23 cellular contexts compared by ENCODE assay signal in the genomic region with DNA sequence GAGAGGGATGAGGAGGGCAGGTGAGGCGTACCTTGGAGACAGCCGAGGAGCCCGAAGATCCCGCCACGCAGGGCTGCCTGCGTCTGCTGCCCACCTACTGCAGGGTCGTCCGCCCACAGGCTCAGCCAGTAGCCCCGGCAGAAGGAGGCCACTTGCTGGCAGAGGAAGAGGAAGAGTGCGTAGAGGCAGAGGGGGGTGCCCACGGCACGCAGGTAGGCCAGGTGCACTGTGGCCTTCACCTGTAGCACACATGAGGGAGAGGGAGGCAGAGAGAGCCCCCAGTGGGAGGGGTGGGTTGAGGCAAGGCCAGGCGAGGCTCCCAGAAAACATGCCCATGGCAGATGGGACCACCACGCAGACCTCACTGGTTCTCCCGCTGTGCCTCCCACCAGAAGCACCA. TPM values are rescaled to one million over a fixed set of nuclear protein-coding genes. Genes with fewer than 3 reads are reported as not detected.
DNase-seq lines count a peak whose midpoint lies in the region; ATAC-seq, FAIRE-seq and TF ChIP-seq lines count a peak whose summit lies in the region.
"Had no signal": no experiment of that assay in that cellular context is flagged by ENCODE, and none has a peak within 500 bp of the region (broad histone marks: within the 10 kb centered on the region; RNA-seq: fewer than 3 reads in every experiment).

No MANE protein-coding gene starts in this region.

- H2AFZ ChIP-seq in HepG2 (ENCODE audit: low read length) (no peak overlapping the region), neuronal stem cell (ENCODE audit: low read length) (no peak overlapping the region)

- H3K9me3 Mint-ChIP-seq in chondrocyte (ENCODE audit: low read depth): no peaks in the 10 kb centered on the region
- H3K9me3 Mint-ChIP-seq: CD4-positive, alpha-beta T cell; CD8-positive, alpha-beta T cell had no signal

- peak overlapping the region; percentile 84 for H2AK5ac ChIP-seq in neuronal stem cell (ENCODE audit: low read depth, low read length)

- intact Hi-C loops in HepG2 (cut with micrococcal nuclease; ENCODE audit: unreplicated experiment): no loop called here

- H2BK15ac ChIP-seq in neuronal stem cell (ENCODE audit: low read length): no peak overlapping the region

- TF ChIP-seq CTCF in chondrocyte (IDR thresholded peaks at IDR 0.05): no peak
- TF ChIP-seq CTCF in HepG2 (CRISPR knock-in tag; IDR thresholded peaks at IDR 0.05): no peak

- H2BK5ac ChIP-seq in neuronal stem cell (ENCODE audit: low read length): no peak overlapping the region

- no peak overlapping the region for H3K27ac Mint-ChIP-seq in chondrocyte (ENCODE audit: unreplicated experiment)
- H3K27ac Mint-ChIP-seq: B cell; CD4-positive, alpha-beta T cell; CD8-positive, alpha-beta T cell had no signal

- no peaks in the 10 kb centered on the region for H3K4me1 ChIP-seq in HepG2 (ENCODE audit: insufficient read depth, low read length)
- H3K4me1 ChIP-seq in neuronal stem cell (ENCODE audit: control insufficient read depth in 2 of 2, insufficient read depth in 1 of 2, low read depth in 1 of 2, low read length in 2 of 2): no peaks in the 10 kb centered on the region
- H3K4me1 ChIP-seq: A549, Caco-2 had no signal

- no peak for FAIRE-seq in HepG2 (lab: Jason Lieb, UNC)
- FAIRE-seq: A549, D721Med, G401.6, GM12891, GM19239 had no signal

- CTCF ChIA-PET in HepG2 (lab: Yijun Ruan, JAX; ENCODE audit: low intra/inter-chr PET ratio, low total read pairs): no interaction called here

- H3K4ac ChIP-seq in neuronal stem cell (ENCODE audit: low read length): peak overlapping the region; percentile 98

- peak overlapping the region; percentile 58 for H2BK12ac ChIP-seq in neuronal stem cell (ENCODE audit: low read length)

- H3K79me2 ChIP-seq in HepG2 (ENCODE audit: insufficient read depth, low read length): no peaks in the 10 kb centered on the region

- POLR2A ChIA-PET in HepG2 (lab: Yijun Ruan, JAX): no interaction called here

- H3K9ac ChIP-seq in HepG2 (ENCODE audit: insufficient read depth, low read depth, low read length) (no peak overlapping the region), neuronal stem cell (ENCODE audit: low read depth, low read length, poor library complexity) (peak overlapping the region; percentile 44)
- H3K9ac ChIP-seq: BLaER1 treated with 17β-estradiol and CSF1 and Interleukin-3, amounts not matched to agents 10 nM and 100 nM had no signal

- H3K36me3 Mint-ChIP-seq in chondrocyte (ENCODE audit: low read depth): peaks cover 1% of the 10 kb centered on the region
- H3K36me3 Mint-ChIP-seq: CD8-positive, alpha-beta T cell had no signal

- no peaks in the 10 kb centered on the region for H3K27me3 Mint-ChIP-seq in chondrocyte (ENCODE audit: low read depth)
- H3K27me3 Mint-ChIP-seq: B cell; CD4-positive, alpha-beta T cell had no signal

- peaks cover 64 to 86% of the 10 kb centered on the region in 2 experiments for H3K36me3 ChIP-seq in HepG2 (replicated peaks in 1 of 2; ENCODE audit: control insufficient read depth in 1 of 2, insufficient read depth in 2 of 2, low read length in 2 of 2)
- H3K36me3 ChIP-seq in neuronal stem cell (replicated peaks in 1 of 2; ENCODE audit: control insufficient read depth in 2 of 2, insufficient read depth in 2 of 2, low read length in 2 of 2): no peaks in the 10 kb centered on the region
- H3K36me3 ChIP-seq: BLaER1 treated with 17β-estradiol and CSF1 and Interleukin-3, amounts not matched to agents 10 nM and 100 nM had no signal

- peak overlapping the region; percentile 80 for H3K18ac ChIP-seq in neuronal stem cell (ENCODE audit: low read length)

- TF ChIP-seq EP300 in HepG2 (IDR thresholded peaks at IDR 0.05; ENCODE audit: low read depth in 2 of 2, low read length in 2 of 2) (no peak), HepG2 (CRISPR knock-in tag; IDR thresholded peaks at IDR 0.05; ENCODE audit: borderline replicate concordance) (no peak)

- ATAC-seq in HepG2: no peak; the same call in 2 of the 3 replicates
- ATAC-seq: A549; CD8-positive, alpha-beta T cell had no signal

- H3K4me3 Mint-ChIP-seq in chondrocyte (ENCODE audit: unreplicated experiment): no peak overlapping the region
- H3K4me3 Mint-ChIP-seq: B cell; CD4-positive, alpha-beta T cell; CD8-positive, alpha-beta T cell had no signal

- H3K4me3 ChIP-seq in HepG2 (replicated peaks in 1 of 3; ENCODE audit: insufficient read depth in 1 of 3, low read depth in 2 of 3, low read length in 3 of 3) (no peak overlapping the region), neuronal stem cell (ENCODE audit: low read length in 2 of 2) (no peak overlapping the region)
- H3K4me3 ChIP-seq: A549; BLaER1 treated with 17β-estradiol and CSF1 and Interleukin-3, amounts not matched to agents 10 nM and 100 nM had no signal

- peak overlapping the region; percentile 56 for H3K14ac ChIP-seq in neuronal stem cell (ENCODE audit: low read length)

- BruUV-seq in HepG2 (replicated peaks; lab: Mats Ljungman, UMichigan): no TSS peak

- peak; percentile 74 for DNase-seq in chondrocyte (ENCODE audit: low spot score)
- DNase-seq in HepG2 (ENCODE audit: low spot score): no peak
- no peak for DNase-seq in neuronal stem cell (ENCODE audit: low spot score)
- DNase-seq in NCI-H2029 (lab: John Stamatoyannopoulos, UW): no peak
- DNase-seq in NCI-H1092 treated with DMSO at 0.1 percent for 48 hours (lab: John Stamatoyannopoulos, UW): no peak
- DNase-seq in NCI-H2171 treated with DMSO at 0.1 percent for 48 hours (lab: John Stamatoyannopoulos, UW): no peak
- DNase-seq: AML-193; Caco-2; Calu3; CD4-positive, alpha-beta T cell; CD8-positive, alpha-beta T cell; DMS79 treated with DMSO at 0.1 percent for 48 hours; GF-D8 had no signal

- H4K20me1 ChIP-seq in HepG2 (ENCODE audit: insufficient read depth, low read length): peaks cover 4% of the 10 kb centered on the region; the same call in 1 of the 2 replicates
- H4K20me1 ChIP-seq: BLaER1 treated with 17β-estradiol and CSF1 and Interleukin-3, amounts not matched to agents 10 nM and 100 nM had no signal

- in situ Hi-C loops in HepG2 (cut with HindIII; ENCODE audit: extremely low pct_ligation_motif_present, low pct_unique_long_range_greater_than_20kb): no loop called here

- H3K23ac ChIP-seq in neuronal stem cell (ENCODE audit: low read depth, low read length, poor library complexity): peak overlapping the region; percentile 89

- no peak overlapping the region for H2BK120ac ChIP-seq in neuronal stem cell (ENCODE audit: low read depth, low read length)

- no peak overlapping the region for H4K91ac ChIP-seq in neuronal stem cell (ENCODE audit: low read depth, low read length, poor library complexity)

- no peak for TF ChIP-seq RAD21 in HepG2 (CRISPR knock-in tag; IDR thresholded peaks at IDR 0.05)

- TF ChIP-seq POLR2A in HepG2 (IDR thresholded peaks at IDR 0.05; ENCODE audit: insufficient read depth in 1 of 2, low read depth in 2 of 2, low read length in 2 of 2): no peak

- no peaks in the 10 kb centered on the region for H3K9me3 ChIP-seq in HepG2 (ENCODE audit: low read length)
- peaks cover 0 to 2% of the 10 kb centered on the region in 2 donors for H3K9me3 ChIP-seq in neuronal stem cell (replicated peaks in 1 of 2; ENCODE audit: control insufficient read depth in 2 of 2, insufficient read depth in 1 of 2, low read depth in 1 of 2, low read length in 2 of 2)
- H3K9me3 ChIP-seq: A549, Caco-2 had no signal

- no peaks in the 10 kb centered on the region for H3K4me1 Mint-ChIP-seq in chondrocyte (ENCODE audit: low read depth)
- H3K4me1 Mint-ChIP-seq: B cell had no signal

- 98% methylated on average over 15 of the region's 15 CpGs for WGBS in HepG2 (ENCODE audit: low lambda C conversion rate)
- no CpG with 5 or more reads among the region's 15 CpGs for WGBS in neuronal stem cell (ENCODE audit: extremely low coverage in 2 of 2, insufficient read length in 2 of 2, insufficient replicate concordance in 1 of 2), 2 donors

- H4K8ac ChIP-seq in neuronal stem cell (ENCODE audit: low read depth, low read length): no peak overlapping the region

- no peaks in the 10 kb centered on the region for H3K79me1 ChIP-seq in neuronal stem cell (ENCODE audit: low read depth, low read length)

- H3K27me3 ChIP-seq in HepG2 (ENCODE audit: control insufficient read depth in 1 of 2, insufficient read depth in 2 of 2, low read length in 2 of 2) (no peaks in the 10 kb centered on the region), neuronal stem cell (ENCODE audit: control insufficient read depth in 3 of 3, insufficient read depth in 3 of 3, low read depth in 1 of 3, low read length in 3 of 3) (no peaks in the 10 kb centered on the region)
- H3K27me3 ChIP-seq: BLaER1 treated with 17β-estradiol and CSF1 and Interleukin-3, amounts not matched to agents 10 nM and 100 nM had no signal

- H3K4me2 ChIP-seq in HepG2 (ENCODE audit: low read depth, low read length) (no peak overlapping the region), neuronal stem cell (ENCODE audit: insufficient read depth, low read length, poor library complexity, severe bottlenecking) (no peak overlapping the region)
- H3K4me2 ChIP-seq: A549; BLaER1 treated with 17β-estradiol and CSF1 and Interleukin-3, amounts not matched to agents 10 nM and 100 nM had no signal

- H3K27ac ChIP-seq in HepG2 (ENCODE audit: extremely low read length, insufficient read depth, low read length) (no peak overlapping the region), neuronal stem cell (replicated peaks; ENCODE audit: low read length) (no peak overlapping the region)
- H3K27ac ChIP-seq: 22Rv1; A549; BLaER1 treated with 17β-estradiol and CSF1 and Interleukin-3, amounts not matched to agents 10 nM and 100 nM; C4-2B had no signal

RNA-seq across cellular contexts. Expression of gene ABCC6, which starts 53.7 kb away (rescaled TPM):
- total RNA-seq in chondrocyte: 0.99 to 2.7 TPM (median 1.5 TPM) in 3 replicates
- total RNA-seq in HepG2 (2016; rRNA removed; fragmentation: Illumina TruSeq; extraction: Trizol): 69.0 and 105 TPM in 2 replicates
- total RNA-seq in HepG2 (2016; cell fraction: cytosol; rRNA removed; fragmentation: Illumina TruSeq; extraction: Trizol; ENCODE audit: low read depth): 46.6 and 50.0 TPM in 2 replicates
- 66.2 and 111 TPM in 2 replicates for total RNA-seq in HepG2 (2016; cell fraction: insoluble cytoplasmic fraction; rRNA removed; fragmentation: Illumina TruSeq; extraction: Trizol)
- total RNA-seq in HepG2 (2016; cell fraction: membrane; rRNA removed; fragmentation: Illumina TruSeq; extraction: Trizol): 72.4 and 74.0 TPM in 2 replicates
- 130 and 145 TPM in 2 replicates for total RNA-seq in HepG2 (2016; cell fraction: nucleus; rRNA removed; fragmentation: Illumina TruSeq; extraction: Trizol)
- polyA plus RNA-seq in HepG2 (2011; rRNA removed): 82.4 and 93.6 TPM in 2 replicates
- 54.2 and 60.1 TPM in 2 replicates for polyA plus RNA-seq in HepG2 (2011; cell fraction: cytosol; rRNA removed)
- polyA plus RNA-seq in HepG2 (2011; cell fraction: nucleus; rRNA removed): 278 and 296 TPM in 2 replicates
- 40.5 and 55.8 TPM in 2 replicates for polyA plus RNA-seq in HepG2 (2012)
- 42.5 and 47.9 TPM in 2 replicates for polyA plus RNA-seq in HepG2 (2016; cell fraction: cytosol; fragmentation: Illumina TruSeq; extraction: Trizol; ENCODE audit: low read depth)
- 81.9 and 89.8 TPM in 2 replicates for polyA plus RNA-seq in HepG2 (2016; cell fraction: insoluble cytoplasmic fraction; fragmentation: Illumina TruSeq; extraction: Trizol; ENCODE audit: low read depth)
- polyA plus RNA-seq in HepG2 (2016; cell fraction: membrane; fragmentation: Illumina TruSeq; extraction: Trizol; ENCODE audit: low read depth): 76.1 and 80.8 TPM in 2 replicates
- 234 and 237 TPM in 2 replicates for polyA plus RNA-seq in HepG2 (2016; cell fraction: nucleus; fragmentation: Illumina TruSeq; extraction: Trizol; ENCODE audit: insufficient read depth, low read depth)
- 3.8 and 144 TPM in 2 replicates for polyA minus RNA-seq in HepG2 (2011; rRNA and poly(A)+ RNA removed; ENCODE audit: low replicate concordance)
- polyA minus RNA-seq in HepG2 (2011; cell fraction: cytosol; rRNA and poly(A)+ RNA removed): 22.9 and 30.3 TPM in 2 replicates
- polyA minus RNA-seq in HepG2 (2011; cell fraction: nucleus; rRNA and poly(A)+ RNA removed): 184 and 244 TPM in 2 replicates
- polyA plus RNA-seq in neuronal stem cell (2013, experiment 1 of 2): 3.5 TPM
- 3.7 TPM for polyA plus RNA-seq in neuronal stem cell (2013, experiment 2 of 2)
- total RNA-seq: A172; B cell; CD4-positive, alpha-beta T cell; CD8-positive, alpha-beta T cell had no signal

Comparison
In these comparisons a context has a peak if more than half of its experiments do, and no peak if none do; other contexts are left out.
1. RNA of gene ABCC6, which starts 53.7 kb away (total RNA-seq): 46.6 to 145 TPM in HepG2; 0.99 to 2.7 TPM in chondrocyte; every median in the first group is over 10 times any median in the second.